In the genomic region with DNA sequence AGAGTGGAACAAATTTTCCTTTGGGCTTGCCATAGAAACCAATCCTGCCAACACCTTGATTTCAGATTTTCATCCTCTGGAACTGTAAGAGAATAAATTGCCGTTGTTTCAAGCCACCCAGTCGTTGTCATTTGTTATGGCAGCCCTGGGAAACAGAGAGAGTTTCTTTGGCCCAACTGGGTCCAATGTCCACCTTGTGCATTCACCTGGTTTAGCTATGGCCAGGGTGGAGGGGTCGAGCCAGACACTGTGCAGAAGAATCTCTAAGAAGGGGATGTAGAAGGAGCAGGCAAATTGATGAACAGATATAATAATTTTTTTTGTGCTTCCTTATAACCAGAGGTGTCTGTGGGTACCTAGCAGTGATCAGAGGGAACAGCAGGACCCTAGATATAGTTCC, we compare ENCODE assay signal across 41 cellular contexts. TPM values are rescaled to one million over a fixed set of nuclear protein-coding genes. Genes with fewer than 3 reads are reported as not detected.
"Had no signal": no experiment of that assay in that cellular context is flagged by ENCODE, and none has a peak within 500 bp of the region (broad histone marks: within the 10 kb centered on the region; RNA-seq: fewer than 3 reads in every experiment).

No MANE protein-coding gene starts in this region.

- H3K4me3 ChIP-seq: adrenal gland, ascending aorta, body of pancreas, breast epithelium, cardiac muscle cell had no signal

- H3K4me1 ChIP-seq: adrenal gland, ascending aorta, body of pancreas, breast epithelium had no signal

- H3K36me3 ChIP-seq: adrenal gland, ascending aorta, brain microvascular endothelial cell, breast epithelium, cardiac muscle cell had no signal

- H3K27ac ChIP-seq: adrenal gland, ascending aorta, body of pancreas, brain microvascular endothelial cell, breast epithelium, cardiac muscle cell had no signal

- H3K27ac Mint-ChIP-seq: activated naive CD4-positive, alpha-beta T cell treated with anti-CD3 and anti-CD28 coated beads for 36 hours; activated naive CD4-positive, alpha-beta T cell treated with anti-CD3 and anti-CD28 coated beads, Interleukin-2, amount 10 ng/mL, durations not matched to agents 7 days and 5 days; activated naive CD4-positive, alpha-beta T cell treated with anti-CD3 and anti-CD28 coated beads, Interleukin-2, amount 50 U/mL, for 24 hours; activated naive CD4-positive, alpha-beta T cell treated with anti-CD3 and anti-CD28 coated beads, Interleukin-2, amount 50 U/mL, for 72 hours; activated naive CD8-positive, alpha-beta T cell; activated naive CD8-positive, alpha-beta T cell treated with anti-CD3 and anti-CD28 coated beads for 36 hours; activated naive CD8-positive, alpha-beta T cell treated with anti-CD3 and anti-CD28 coated beads, Interleukin-2, amount 10 ng/mL, durations not matched to agents 7 days and 5 days; activated naive CD8-positive, alpha-beta T cell treated with anti-CD3 and anti-CD28 coated beads, Interleukin-2, amount 50 U/mL, for 24 hours; activated T-cell treated with anti-CD3 and anti-CD28 coated beads, Interleukin-2, amount 50 U/mL, for 24 hours; activated T-cell treated with anti-CD3 and anti-CD28 coated beads, Interleukin-2, amount 50 U/mL, for 72 hours; activated T-helper 1 cell treated with anti-CD3 and anti-CD28 coated beads, Interleukin-12 subunit alpha, Interleukin-12 subunit beta, Interleukin-2, Interleukin-4 antibody, amounts not matched to agents 30 ng/mL and 10 ng/mL and 1 ng/mL, durations not matched to agents 14 hours and 24 hours and 36 hours; activated T-helper 17 cell treated with anti-CD3 and anti-CD28 coated beads, Interleukin-2, amount 50 U/mL, for 72 hours; activated T-helper 2 cell treated with anti-CD3 and anti-CD28 coated beads, Interferon-gamma antibody, Interleukin-2, Interleukin-4, amounts not matched to agents 10 μg/mL and 5 μg/mL and 100 μg/mL, durations not matched to agents 14 hours and 24 hours and 36 hours; brain had no signal

- ATAC-seq: activated naive CD4-positive, alpha-beta T cell treated with anti-CD3 and anti-CD28 coated beads, Interleukin-2, amount 50 U/mL, for 72 hours; activated naive CD8-positive, alpha-beta T cell treated with anti-CD3 and anti-CD28 coated beads, Interleukin-2, amount 50 U/mL, for 24 hours; activated T-cell treated with anti-CD3 and anti-CD28 coated beads, Interleukin-2, amount 50 U/mL, for 4 hours; activated T-cell treated with anti-CD3 and anti-CD28 coated beads, Interleukin-2, amount 50 U/mL, for 72 hours; activated T-helper 17 cell treated with anti-CD3 and anti-CD28 coated beads, Interleukin-2, amount 50 U/mL, for 72 hours; body of pancreas had no signal

- H3K9me3 ChIP-seq: adrenal gland, ascending aorta, body of pancreas had no signal

- H3K27me3 Mint-ChIP-seq: activated naive CD4-positive, alpha-beta T cell treated with anti-CD3 and anti-CD28 coated beads, Interleukin-2, amount 10 ng/mL, durations not matched to agents 7 days and 5 days had no signal

- DNase-seq: activated effector memory CD4-positive, alpha-beta T cell treated with anti-CD3 and anti-CD28 coated beads, Interleukin-2, amount 50 U/mL, for 16 hours; activated effector memory CD4-positive, alpha-beta T cell treated with Interleukin-2 at 50 U/mL for 16 hours; activated gamma-delta T cell; activated gamma-delta T cell treated with Interleukin-2 at 50 U/mL for 16 hours; activated naive CD4-positive, alpha-beta T cell; activated naive CD4-positive, alpha-beta T cell treated with anti-CD3 and anti-CD28 coated beads for 36 hours; activated naive CD4-positive, alpha-beta T cell treated with anti-CD3 and anti-CD28 coated beads, Interleukin-2, amount 10 ng/mL, durations not matched to agents 7 days and 5 days; activated naive CD4-positive, alpha-beta T cell treated with anti-CD3 and anti-CD28 coated beads, Interleukin-2, amount 50 U/mL, for 16 hours; activated naive CD4-positive, alpha-beta T cell treated with Interleukin-2 at 50 U/mL for 16 hours; activated naive CD8-positive, alpha-beta T cell treated with anti-CD3 and anti-CD28 coated beads for 36 hours; activated naive CD8-positive, alpha-beta T cell treated with anti-CD3 and anti-CD28 coated beads, Interleukin-2, amount 10 ng/mL, durations not matched to agents 7 days and 5 days; activated naive CD8-positive, alpha-beta T cell treated with anti-CD3 and anti-CD28 coated beads, Interleukin-2, amount 50 U/mL, for 24 hours; activated T-cell treated with anti-CD3 and anti-CD28 coated beads, Interleukin-2, amount 50 U/mL, for 1 hour; activated T-cell treated with anti-CD3 and anti-CD28 coated beads, Interleukin-2, amount 50 U/mL, for 24 hours; activated T-cell treated with anti-CD3 and anti-CD28 coated beads, Interleukin-2, amount 50 U/mL, for 4 hours; activated T-cell treated with anti-CD3 and anti-CD28 coated beads, Interleukin-2, amount 50 U/mL, for 48 hours; activated T-cell treated with anti-CD3 and anti-CD28 coated beads, Interleukin-2, amount 50 U/mL, for 72 hours; adrenal gland; amniotic stem cell; amygdala; anterior cingulate cortex; aorta; body of pancreas; brain microvascular endothelial cell; caudate nucleus; central memory CD4-positive, alpha-beta T cell; cerebellar nuclear complex had no signal

- H3K27me3 ChIP-seq: adrenal gland, ascending aorta, body of pancreas, brain microvascular endothelial cell, breast epithelium, cardiac muscle cell had no signal

- H3K36me3 Mint-ChIP-seq: activated naive CD4-positive, alpha-beta T cell treated with anti-CD3 and anti-CD28 coated beads, Interleukin-2, amount 10 ng/mL, durations not matched to agents 7 days and 5 days; activated naive CD4-positive, alpha-beta T cell treated with anti-CD3 and anti-CD28 coated beads, Interleukin-2, amount 50 U/mL, for 24 hours; activated naive CD4-positive, alpha-beta T cell treated with anti-CD3 and anti-CD28 coated beads, Interleukin-2, amount 50 U/mL, for 72 hours; activated naive CD8-positive, alpha-beta T cell; activated naive CD8-positive, alpha-beta T cell treated with anti-CD3 and anti-CD28 coated beads for 36 hours; activated naive CD8-positive, alpha-beta T cell treated with anti-CD3 and anti-CD28 coated beads, Interleukin-2, amount 10 ng/mL, durations not matched to agents 7 days and 5 days; brain had no signal

- H3K4me1 Mint-ChIP-seq: activated naive CD4-positive, alpha-beta T cell treated with anti-CD3 and anti-CD28 coated beads, Interleukin-2, amount 10 ng/mL, durations not matched to agents 7 days and 5 days; activated naive CD4-positive, alpha-beta T cell treated with anti-CD3 and anti-CD28 coated beads, Interleukin-2, amount 50 U/mL, for 24 hours; activated naive CD8-positive, alpha-beta T cell treated with anti-CD3 and anti-CD28 coated beads, Interleukin-2, amount 10 ng/mL, durations not matched to agents 7 days and 5 days; activated naive CD8-positive, alpha-beta T cell treated with anti-CD3 and anti-CD28 coated beads, Interleukin-2, amount 50 U/mL, for 24 hours; activated T-helper 17 cell treated with anti-CD3 and anti-CD28 coated beads, Interleukin-2, amount 50 U/mL, for 72 hours; brain; central memory CD8-positive, alpha-beta T cell had no signal

- H3K4me3 Mint-ChIP-seq: activated naive CD4-positive, alpha-beta T cell treated with anti-CD3 and anti-CD28 coated beads for 36 hours; activated naive CD4-positive, alpha-beta T cell treated with anti-CD3 and anti-CD28 coated beads, Interleukin-2, amount 10 ng/mL, durations not matched to agents 7 days and 5 days; activated naive CD4-positive, alpha-beta T cell treated with anti-CD3 and anti-CD28 coated beads, Interleukin-2, amount 50 U/mL, for 24 hours; activated naive CD8-positive, alpha-beta T cell; activated naive CD8-positive, alpha-beta T cell treated with anti-CD3 and anti-CD28 coated beads for 36 hours; activated naive CD8-positive, alpha-beta T cell treated with anti-CD3 and anti-CD28 coated beads, Interleukin-2, amount 10 ng/mL, durations not matched to agents 7 days and 5 days; activated naive CD8-positive, alpha-beta T cell treated with anti-CD3 and anti-CD28 coated beads, Interleukin-2, amount 50 U/mL, for 24 hours; activated T-cell treated with anti-CD3 and anti-CD28 coated beads, Interleukin-2, amount 50 U/mL, for 24 hours; activated T-cell treated with anti-CD3 and anti-CD28 coated beads, Interleukin-2, amount 50 U/mL, for 4 hours; activated T-cell treated with anti-CD3 and anti-CD28 coated beads, Interleukin-2, amount 50 U/mL, for 72 hours; activated T-helper 1 cell treated with anti-CD3 and anti-CD28 coated beads, Interleukin-12 subunit alpha, Interleukin-12 subunit beta, Interleukin-2, Interleukin-4 antibody, amounts not matched to agents 30 ng/mL and 10 ng/mL and 1 ng/mL, durations not matched to agents 14 hours and 24 hours and 36 hours; activated T-helper 17 cell treated with anti-CD3 and anti-CD28 coated beads, Interleukin-2, amount 50 U/mL, for 72 hours; brain; central memory CD8-positive, alpha-beta T cell had no signal

- H3K9me3 Mint-ChIP-seq: activated naive CD4-positive, alpha-beta T cell treated with anti-CD3 and anti-CD28 coated beads for 36 hours; activated naive CD4-positive, alpha-beta T cell treated with anti-CD3 and anti-CD28 coated beads, Interleukin-2, amount 10 ng/mL, durations not matched to agents 7 days and 5 days; activated T-helper 1 cell treated with anti-CD3 and anti-CD28 coated beads, Interleukin-12 subunit alpha, Interleukin-12 subunit beta, Interleukin-2, Interleukin-4 antibody, amounts not matched to agents 30 ng/mL and 10 ng/mL and 1 ng/mL, durations not matched to agents 14 hours and 24 hours and 36 hours; activated T-helper 17 cell treated with anti-CD3 and anti-CD28 coated beads, Interleukin-2, amount 50 U/mL, for 72 hours; central memory CD8-positive, alpha-beta T cell had no signal

- FAIRE-seq: astrocyte, bronchial epithelial cell had no signal

RNA-seq across cellular contexts. Expression of a gene that starts 9.8 kb away (rescaled TPM):
- total RNA-seq: activated naive CD8-positive, alpha-beta T cell treated with anti-CD3 and anti-CD28 coated beads for 36 hours; activated naive CD8-positive, alpha-beta T cell treated with anti-CD3 and anti-CD28 coated beads, Interleukin-2, amount 10 ng/mL, durations not matched to agents 7 days and 5 days; activated T-cell treated with anti-CD3 and anti-CD28 coated beads, Interleukin-2, amount 50 U/mL, for 4 hours; ascending aorta; astrocyte; breast epithelium; cardiac muscle cell had no signal
- polyA plus RNA-seq: adipose tissue, adrenal gland, aorta, cardiac muscle cell had no signal
